ENCODE assay signal across 30 cellular contexts in genomic region chr3:18447720-18448119, GRCh38. TPM values are rescaled to one million over a fixed set of nuclear protein-coding genes. Genes with fewer than 3 reads are reported as not detected.
DNase-seq lines count a peak whose midpoint lies in the region; ATAC-seq lines count a peak whose summit lies in the region.
"Had no signal": no experiment of that assay in that cellular context is flagged by ENCODE, and none has a peak within 500 bp of the region (broad histone marks: within the 10 kb centered on the region; RNA-seq: fewer than 3 reads in every experiment).

No MANE protein-coding gene starts in this region.

- H3K56ac ChIP-seq in mesendoderm (ENCODE audit: low read length): no peak overlapping the region

- no peak overlapping the region for H3K4me2 ChIP-seq in mesendoderm (ENCODE audit: low read length)
- H3K4me2 ChIP-seq: PC-9 had no signal

- peaks cover 55% of the 10 kb centered on the region for H3K4me1 Mint-ChIP-seq in stimulated activated naive CD8-positive, alpha-beta T cell treated with anti-CD3 and anti-CD28 coated beads, Interleukin-15, Interleukin-2, amounts not matched to agents 100 ng/mL and 50 ng/mL, for 24 hours (ENCODE audit: low read depth)
- H3K4me1 Mint-ChIP-seq in activated naive CD8-positive, alpha-beta T cell treated with anti-CD3 and anti-CD28 coated beads for 36 hours: peaks cover 48% of the 10 kb centered on the region
- H3K4me1 Mint-ChIP-seq in effector memory CD8-positive, alpha-beta T cell (ENCODE audit: low read depth in 2 of 2): peaks cover 26 to 30% of the 10 kb centered on the region in 2 donors

- no peak overlapping the region for H3K23ac ChIP-seq in mesendoderm (ENCODE audit: low read length)

- H2BK15ac ChIP-seq in mesendoderm (replicated peaks; ENCODE audit: low read depth): no peak overlapping the region

- H3K27ac Mint-ChIP-seq in stimulated activated naive CD8-positive, alpha-beta T cell treated with anti-CD3 and anti-CD28 coated beads, Interleukin-15, Interleukin-2, amounts not matched to agents 100 ng/mL and 50 ng/mL, for 24 hours: peak overlapping the region; percentile 96
- peak overlapping the region; percentile 99 for H3K27ac Mint-ChIP-seq in activated naive CD8-positive, alpha-beta T cell treated with anti-CD3 and anti-CD28 coated beads for 36 hours
- H3K27ac Mint-ChIP-seq in effector memory CD8-positive, alpha-beta T cell: no peak overlapping the region
- H3K27ac Mint-ChIP-seq: progenitor cell of endocrine pancreas; stimulated activated memory B cell treated with anti-CD40 and anti-IgM and Interleukin-4, amounts not matched to agents 10 μg/mL and 1 μg/mL and 100 μg/mL, for 72 hours had no signal

- H3K27me3 Mint-ChIP-seq in stimulated activated naive CD8-positive, alpha-beta T cell treated with anti-CD3 and anti-CD28 coated beads, Interleukin-15, Interleukin-2, amounts not matched to agents 100 ng/mL and 50 ng/mL, for 24 hours: no peaks in the 10 kb centered on the region
- H3K27me3 Mint-ChIP-seq in activated naive CD8-positive, alpha-beta T cell treated with anti-CD3 and anti-CD28 coated beads for 36 hours: no peaks in the 10 kb centered on the region
- no peaks in the 10 kb centered on the region for H3K27me3 Mint-ChIP-seq in effector memory CD8-positive, alpha-beta T cell

- H3K4me3 Mint-ChIP-seq in stimulated activated naive CD8-positive, alpha-beta T cell treated with anti-CD3 and anti-CD28 coated beads, Interleukin-15, Interleukin-2, amounts not matched to agents 100 ng/mL and 50 ng/mL, for 24 hours: peak overlapping the region; percentile 93
- H3K4me3 Mint-ChIP-seq in activated naive CD8-positive, alpha-beta T cell treated with anti-CD3 and anti-CD28 coated beads for 36 hours: peak overlapping the region; percentile 97
- no peak overlapping the region for H3K4me3 Mint-ChIP-seq in effector memory CD8-positive, alpha-beta T cell
- H3K4me3 Mint-ChIP-seq: stimulated activated memory B cell treated with anti-CD40 and anti-IgM and Interleukin-4, amounts not matched to agents 10 μg/mL and 1 μg/mL and 100 μg/mL, for 72 hours had no signal

- H2BK5ac ChIP-seq in mesendoderm (ENCODE audit: low read length): no peak overlapping the region

- peaks cover 67% of the 10 kb centered on the region for H3K36me3 Mint-ChIP-seq in stimulated activated naive CD8-positive, alpha-beta T cell treated with anti-CD3 and anti-CD28 coated beads, Interleukin-15, Interleukin-2, amounts not matched to agents 100 ng/mL and 50 ng/mL, for 24 hours (ENCODE audit: low read depth)
- peaks cover 55% of the 10 kb centered on the region for H3K36me3 Mint-ChIP-seq in activated naive CD8-positive, alpha-beta T cell treated with anti-CD3 and anti-CD28 coated beads for 36 hours
- peaks cover 22% of the 10 kb centered on the region for H3K36me3 Mint-ChIP-seq in effector memory CD8-positive, alpha-beta T cell (ENCODE audit: insufficient read depth)
- H3K36me3 Mint-ChIP-seq: stimulated activated memory B cell treated with anti-CD40 and anti-IgM and Interleukin-4, amounts not matched to agents 10 μg/mL and 1 μg/mL and 100 μg/mL, for 72 hours had no signal

- no peak overlapping the region for H3K4me3 ChIP-seq in mesendoderm (ENCODE audit: low read length)
- H3K4me3 ChIP-seq: gastroesophageal sphincter, PC-9, thoracic aorta, uterus had no signal

- H2BK120ac ChIP-seq in mesendoderm (ENCODE audit: low read depth, low read length): no peak overlapping the region

- no peak for DNase-seq in stimulated activated naive CD8-positive, alpha-beta T cell treated with anti-CD3 and anti-CD28 coated beads, Interleukin-15, Interleukin-2, amounts not matched to agents 100 U/mL and 50 U/mL, for 24 hours
- DNase-seq in MV-4-11 (lab: John Stamatoyannopoulos, UW) (peak; percentile 45), NCI-H446 (lab: John Stamatoyannopoulos, UW) (no peak), mesendoderm (no peak)
- no peak for DNase-seq in activated naive CD8-positive, alpha-beta T cell treated with anti-CD3 and anti-CD28 coated beads for 36 hours
- DNase-seq in effector memory CD8-positive, alpha-beta T cell: no peak
- DNase-seq: activated CD4-positive, alpha-beta T cell treated with anti-CD3 and anti-CD28 coated beads, Interleukin-2, amount 50 U/mL, for 4 hours; dermis blood vessel endothelial cell; DMS 273 treated with DMSO at 0.1 percent for 48 hours; GOT3; hypothalamus; NCI-H1048; NCI-H187; NCI-H2171; NCI-H524; NK-92 treated with Interleukin-12 subunit alpha and Interleukin-12 subunit beta, amount 100 ng/mL, for 24 hours; PC-9; stimulated activated CD4-positive, alpha-beta T cell treated with anti-CD3 and anti-CD28 coated beads, Interleukin-4, amount 100 ng/mL, for 24 hours; uterus had no signal

- H3K36me3 ChIP-seq in mesendoderm (ENCODE audit: control insufficient read depth, insufficient read depth, low read length): no peaks in the 10 kb centered on the region
- H3K36me3 ChIP-seq: gastroesophageal sphincter, neutrophil, thoracic aorta, uterus had no signal

- no peak overlapping the region for H4K8ac ChIP-seq in mesendoderm (ENCODE audit: low read depth, low read length)

- no peak overlapping the region for H3K9ac ChIP-seq in mesendoderm (ENCODE audit: low read length)

- H3K79me2 ChIP-seq in mesendoderm (ENCODE audit: control insufficient read depth, insufficient read depth, low read length): peaks cover 4% of the 10 kb centered on the region

- no peak overlapping the region for H4K5ac ChIP-seq in mesendoderm (ENCODE audit: low read length)

- peaks cover 9% of the 10 kb centered on the region for H3K9me3 Mint-ChIP-seq in stimulated activated naive CD8-positive, alpha-beta T cell treated with anti-CD3 and anti-CD28 coated beads, Interleukin-15, Interleukin-2, amounts not matched to agents 100 ng/mL and 50 ng/mL, for 24 hours
- H3K9me3 Mint-ChIP-seq in activated naive CD8-positive, alpha-beta T cell treated with anti-CD3 and anti-CD28 coated beads for 36 hours: peaks cover 18% of the 10 kb centered on the region
- H3K9me3 Mint-ChIP-seq in effector memory CD8-positive, alpha-beta T cell: peaks cover 0 to 4% of the 10 kb centered on the region in 2 donors

- no peak for ATAC-seq in stimulated activated naive CD8-positive, alpha-beta T cell treated with anti-CD3 and anti-CD28 coated beads, Interleukin-15, Interleukin-2, amounts not matched to agents 100 U/mL and 50 U/mL, for 24 hours
- ATAC-seq in effector memory CD8-positive, alpha-beta T cell (replicated peaks): no peak
- ATAC-seq: gastroesophageal sphincter; HepG2; Right ventricle myocardium inferior; sciatic nerve; SK-N-SH treated with all-trans-retinoic acid at 6 μM for 48 hours; stimulated activated memory B cell treated with anti-CD40 and anti-IgM and Interleukin-4, amounts not matched to agents 10 μg/mL and 1 μg/mL and 100 μg/mL, for 72 hours had no signal

- H3K4ac ChIP-seq in mesendoderm (ENCODE audit: low read depth, low read length): no peak overlapping the region

- H3K27ac ChIP-seq in mesendoderm (ENCODE audit: low read depth, low read length): no peak overlapping the region
- H3K27ac ChIP-seq: gastroesophageal sphincter, neutrophil, PC-9, thoracic aorta, uterus, VCaP had no signal

- H3K79me1 ChIP-seq in mesendoderm (ENCODE audit: low read length): peaks cover 4% of the 10 kb centered on the region

- H2AK5ac ChIP-seq in mesendoderm (ENCODE audit: low read length): no peak overlapping the region

- H3K4me1 ChIP-seq in mesendoderm (ENCODE audit: control insufficient read depth, low read depth, low read length): peaks cover 2% of the 10 kb centered on the region

- no peaks in the 10 kb centered on the region for H3K27me3 ChIP-seq in mesendoderm (ENCODE audit: insufficient read depth, low read length, poor library complexity)

- no peak overlapping the region for H3K18ac ChIP-seq in mesendoderm (ENCODE audit: low read length)

RNA-seq across cellular contexts. Expression of gene SATB1, which starts 22.6 kb away (rescaled TPM):
- 10 to 100 TPM; 92.0 to 94.8 TPM for total RNA-seq in activated naive CD8-positive, alpha-beta T cell treated with anti-CD3 and anti-CD28 coated beads for 36 hours
- 26.0 TPM for polyA plus RNA-seq in mesendoderm (2013, experiment 1 of 2)
- polyA plus RNA-seq in mesendoderm (2013, experiment 2 of 2): 26.9 TPM
- total RNA-seq: HepG2 had no signal

Comparison
In these comparisons a context has a peak if more than half of its experiments do, and no peak if none do; other contexts are left out.
1. H3K27ac Mint-ChIP-seq: peak in stimulated activated naive CD8-positive, alpha-beta T cell treated with anti-CD3 and anti-CD28 coated beads, Interleukin-15, Interleukin-2, amounts not matched to agents 100 ng/mL and 50 ng/mL, for 24 hours (single experiment) and activated naive CD8-positive, alpha-beta T cell treated with anti-CD3 and anti-CD28 coated beads for 36 hours (single experiment); none in effector memory CD8-positive, alpha-beta T cell (0 of 2).
2. H3K4me3 Mint-ChIP-seq: peak in stimulated activated naive CD8-positive, alpha-beta T cell treated with anti-CD3 and anti-CD28 coated beads, Interleukin-15, Interleukin-2, amounts not matched to agents 100 ng/mL and 50 ng/mL, for 24 hours (single experiment) and activated naive CD8-positive, alpha-beta T cell treated with anti-CD3 and anti-CD28 coated beads for 36 hours (single experiment); none in effector memory CD8-positive, alpha-beta T cell (0 of 2).